In the genomic region with DNA sequence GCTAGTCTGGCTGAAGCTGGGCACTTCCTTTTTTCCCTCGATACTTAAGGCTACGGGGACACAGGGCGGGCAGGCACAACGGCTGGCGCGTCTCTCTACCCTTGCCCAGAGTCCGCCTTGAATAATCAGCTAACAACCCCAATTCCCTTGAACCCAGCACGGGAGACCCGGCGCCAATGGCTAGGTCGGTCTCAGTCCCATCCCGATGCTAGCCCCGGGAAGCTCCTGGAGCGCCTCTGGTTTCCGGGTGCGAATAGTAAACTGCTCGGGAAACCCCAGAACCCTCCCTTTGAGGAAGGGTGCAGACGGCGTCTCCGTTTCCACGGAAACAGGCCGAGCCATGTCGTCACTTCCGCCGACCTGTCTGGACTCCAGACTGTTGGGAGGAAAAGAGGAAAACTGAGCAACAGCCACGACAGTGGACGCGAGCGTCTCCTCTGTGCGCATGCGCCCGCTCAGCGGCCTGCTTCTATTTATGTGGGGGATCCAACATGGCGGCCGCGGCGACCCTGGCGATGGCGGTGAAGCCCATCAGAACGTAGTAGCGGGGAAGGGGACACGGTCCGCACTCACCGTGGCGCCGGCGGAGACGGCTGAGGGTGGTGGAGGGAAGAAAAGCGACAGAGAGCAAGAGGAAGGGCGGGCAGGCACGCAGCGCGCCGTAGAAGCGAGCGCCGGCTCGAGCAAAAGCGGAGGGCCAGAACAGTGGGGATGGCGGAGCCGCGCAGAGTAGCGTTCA, we compare ENCODE assay signal across 8 cellular contexts. TPM values are rescaled to one million over a fixed set of nuclear protein-coding genes. Genes with fewer than 3 reads are reported as not detected.
DNase-seq lines count a peak whose midpoint lies in the region; ATAC-seq and TF ChIP-seq lines count a peak whose summit lies in the region.

A gene (plus strand): TSS at position 464 of the 739 bp plus-strand sequence. CDS start 248 bp downstream, at position 712.

- H3K27ac Mint-ChIP-seq in activated T-helper 1 cell treated with anti-CD3 and anti-CD28 coated beads, Interleukin-12 subunit alpha, Interleukin-12 subunit beta, Interleukin-2, Interleukin-4 antibody, amounts not matched to agents 30 ng/mL and 10 ng/mL and 1 ng/mL, durations not matched to agents 14 hours and 24 hours and 36 hours, result peak within 1 kb of the TSS; percentile 97
- H3K27ac Mint-ChIP-seq in naive thymus-derived CD4-positive, alpha-beta T cell, result peak within 1 kb of the TSS; percentile 93 to 98 (median 96)
- peak within 1 kb of the TSS; percentile 95 for H3K27ac Mint-ChIP-seq in stimulated activated naive B cell treated with anti-CD40 and anti-IgM and Interleukin-4, amounts not matched to agents 10 μg/mL and 1 μg/mL and 100 μg/mL, for 72 hours

- peak within 1 kb of the TSS; percentile 89 to 98 for H3K4me3 ChIP-seq in DND-41 (ENCODE audit: low read depth in 1 of 2, low read length in 2 of 2)
- H3K4me3 ChIP-seq in GM23248, result peak within 1 kb of the TSS; percentile 91
- peak within 1 kb of the TSS; percentile 83 to 99 (median 90) for H3K4me3 ChIP-seq in fibroblast of lung (replicated peaks in 1 of 4; ENCODE audit: control extremely low read depth in 1 of 4, insufficient read depth in 1 of 4, low read depth in 3 of 4, low read length in 4 of 4)
- H3K4me3 ChIP-seq in naive thymus-derived CD4-positive, alpha-beta T cell (ENCODE audit: low read length), result peak within 1 kb of the TSS; percentile 77

- TF ChIP-seq CTCF in DND-41 (IDR thresholded peaks at IDR 0.05; ENCODE audit: borderline replicate concordance, extremely low read depth, low read length, poor library complexity, severe bottlenecking) (no peak), fibroblast of lung (conservative IDR thresholded peaks at IDR 0.05 in 1 of 2, IDR thresholded peaks at IDR 0.05 in 1 of 2; ENCODE audit: low read depth in 1 of 2, low read length in 2 of 2) (no peak)

- CTCF ChIA-PET in naive thymus-derived CD4-positive, alpha-beta T cell (lab: Charles Lee), result no interaction called here

- peak; percentile 90 for ATAC-seq in DND-41 (ENCODE audit: insufficient read depth, low read depth)
- peak; percentile 86 for ATAC-seq in naive thymus-derived CD4-positive, alpha-beta T cell
- peak; percentile 96 for ATAC-seq in stimulated activated naive B cell treated with anti-CD40 and anti-IgM and Interleukin-4, amounts not matched to agents 10 μg/mL and 1 μg/mL and 100 μg/mL, for 72 hours (replicated peaks)

- POLR2A ChIA-PET in naive thymus-derived CD4-positive, alpha-beta T cell (lab: Charles Lee), result interaction anchor here (1.4 to 2.9 kb wide), 3 partner anchors 97 to 183 kb away, joined by 4 to 10 read pairs (median 5); a partner anchor contains a TSS

- H3K79me2 ChIP-seq in DND-41 (ENCODE audit: insufficient read depth, low read length) (peaks cover 47% of the 10 kb centered on the region), GM23248 (ENCODE audit: insufficient read depth) (peaks cover 39% of the 10 kb centered on the region), fibroblast of lung (ENCODE audit: control insufficient read depth, insufficient read depth, low read length) (peaks cover 22% of the 10 kb centered on the region)

- DNase-seq in DND-41 (peak; percentile 95), GM23248 (peak; percentile 97), Kasumi-1 (lab: John Stamatoyannopoulos, UW) (peak; percentile 93 to 95), RPMI7951 (ENCODE audit: low read depth) (peak; percentile 97), fibroblast of lung (ENCODE audit: low read depth in 2 of 2) (peak; percentile 95 to 97)
- DNase-seq in activated T-helper 1 cell treated with anti-CD3 and anti-CD28 coated beads, Interleukin-12 subunit alpha, Interleukin-12 subunit beta, Interleukin-2, Interleukin-4 antibody, amounts not matched to agents 30 ng/mL and 10 ng/mL and 1 ng/mL, durations not matched to agents 14 hours and 24 hours and 36 hours (ENCODE audit: low spot score), result peak; percentile 89
- peak; percentile 68 to 91 (median 76) for DNase-seq in naive thymus-derived CD4-positive, alpha-beta T cell
- DNase-seq in stimulated activated naive B cell treated with anti-CD40 and anti-IgM and Interleukin-4, amounts not matched to agents 10 μg/mL and 1 μg/mL and 100 μg/mL, for 72 hours, result peak; percentile 96

- H3K9ac ChIP-seq in DND-41 (ENCODE audit: low read depth, low read length), result peak within 1 kb of the TSS; percentile 97
- peak within 1 kb of the TSS; percentile 94 for H3K9ac ChIP-seq in GM23248
- peak within 1 kb of the TSS; percentile 86 for H3K9ac ChIP-seq in fibroblast of lung (ENCODE audit: insufficient read depth, low read length)

- H3K27me3 ChIP-seq in DND-41 (ENCODE audit: insufficient read depth, low read length, poor library complexity) (no peaks in the 10 kb centered on the region), GM23248 (replicated peaks; ENCODE audit: insufficient read depth) (no peaks in the 10 kb centered on the region), fibroblast of lung (ENCODE audit: control insufficient read depth, insufficient read depth, low read length) (no peaks in the 10 kb centered on the region)
- no peaks in the 10 kb centered on the region for H3K27me3 ChIP-seq in naive thymus-derived CD4-positive, alpha-beta T cell (ENCODE audit: control insufficient read depth in 2 of 2, insufficient read depth in 2 of 2, low read length in 2 of 2)

- H3K4me3 Mint-ChIP-seq in activated T-helper 1 cell treated with anti-CD3 and anti-CD28 coated beads, Interleukin-12 subunit alpha, Interleukin-12 subunit beta, Interleukin-2, Interleukin-4 antibody, amounts not matched to agents 30 ng/mL and 10 ng/mL and 1 ng/mL, durations not matched to agents 14 hours and 24 hours and 36 hours, result peak within 1 kb of the TSS; percentile 100
- peak within 1 kb of the TSS; percentile 96 to 100 (median 99) for H3K4me3 Mint-ChIP-seq in naive thymus-derived CD4-positive, alpha-beta T cell
- H3K4me3 Mint-ChIP-seq in stimulated activated naive B cell treated with anti-CD40 and anti-IgM and Interleukin-4, amounts not matched to agents 10 μg/mL and 1 μg/mL and 100 μg/mL, for 72 hours, result peak within 1 kb of the TSS; percentile 92 to 97

- H4K20me1 ChIP-seq in DND-41 (ENCODE audit: insufficient read depth, low read length) (peaks cover 5% of the 10 kb centered on the region), GM23248 (ENCODE audit: insufficient read depth) (no peaks in the 10 kb centered on the region), fibroblast of lung (ENCODE audit: control insufficient read depth, extremely low read depth, insufficient read depth, low read length) (no peaks in the 10 kb centered on the region)

- no peaks in the 10 kb centered on the region for H3K9me2 ChIP-seq in GM23248 (ENCODE audit: insufficient read depth)

- H2AFZ ChIP-seq in DND-41 (ENCODE audit: low read depth, low read length) (peak within 1 kb of the TSS; percentile 99), GM23248 (peak within 1 kb of the TSS; percentile 93), fibroblast of lung (ENCODE audit: low read length) (peak within 1 kb of the TSS; percentile 97)

- peaks cover 36% of the 10 kb centered on the region for H3K4me1 ChIP-seq in DND-41 (ENCODE audit: insufficient read depth, low read length)
- peaks cover 8% of the 10 kb centered on the region; the same call in 1 of the 2 replicates for H3K4me1 ChIP-seq in GM23248 (ENCODE audit: insufficient read depth)
- no peaks in the 10 kb centered on the region for H3K4me1 ChIP-seq in fibroblast of lung (ENCODE audit: control insufficient read depth, extremely low read depth, insufficient read depth, low read length)
- no peaks in the 10 kb centered on the region for H3K4me1 ChIP-seq in naive thymus-derived CD4-positive, alpha-beta T cell (ENCODE audit: control insufficient read depth in 2 of 2, insufficient read depth in 2 of 2, low read length in 2 of 2)

- WGBS in GM23248 (ENCODE audit: low coverage in 1 of 2, low lambda C conversion rate in 2 of 2, missing lambda C conversion rate in 2 of 2), 2 experiments, result 1 to 2% methylated on average over 63 of the region's 63 CpGs

- H3K27ac ChIP-seq in DND-41 (ENCODE audit: low read length), result peak within 1 kb of the TSS; percentile 83
- peak within 1 kb of the TSS; percentile 85 for H3K27ac ChIP-seq in GM23248
- peak within 1 kb of the TSS; percentile 90 for H3K27ac ChIP-seq in fibroblast of lung (ENCODE audit: insufficient read depth, low read length)
- peak within 1 kb of the TSS; percentile 85 for H3K27ac ChIP-seq in naive thymus-derived CD4-positive, alpha-beta T cell (ENCODE audit: low read depth, low read length)

- peaks cover 27% of the 10 kb centered on the region for H3K27me3 Mint-ChIP-seq in activated T-helper 1 cell treated with anti-CD3 and anti-CD28 coated beads, Interleukin-12 subunit alpha, Interleukin-12 subunit beta, Interleukin-2, Interleukin-4 antibody, amounts not matched to agents 30 ng/mL and 10 ng/mL and 1 ng/mL, durations not matched to agents 14 hours and 24 hours and 36 hours (ENCODE audit: insufficient read depth)
- H3K27me3 Mint-ChIP-seq in naive thymus-derived CD4-positive, alpha-beta T cell, result peaks cover 0 to 36% (median 5%) of the 10 kb centered on the region in 5 donors
- no peaks in the 10 kb centered on the region for H3K27me3 Mint-ChIP-seq in stimulated activated naive B cell treated with anti-CD40 and anti-IgM and Interleukin-4, amounts not matched to agents 10 μg/mL and 1 μg/mL and 100 μg/mL, for 72 hours

- H3K36me3 ChIP-seq in DND-41 (ENCODE audit: insufficient read depth, low read length) (no peaks in the 10 kb centered on the region; the same call in 1 of the 2 replicates), GM23248 (ENCODE audit: low read depth) (no peaks in the 10 kb centered on the region; the same call in 1 of the 2 replicates), fibroblast of lung (ENCODE audit: control insufficient read depth, insufficient read depth, low read length) (no peaks in the 10 kb centered on the region)
- H3K36me3 ChIP-seq in naive thymus-derived CD4-positive, alpha-beta T cell (ENCODE audit: control insufficient read depth in 2 of 3, insufficient read depth in 3 of 3, low read length in 3 of 3), result peaks cover 0 to 6% (median 0%) of the 10 kb centered on the region in 3 experiments

- H3K9me3 ChIP-seq in DND-41 (ENCODE audit: insufficient read depth, low read length, severe bottlenecking), result no peaks in the 10 kb centered on the region
- H3K9me3 ChIP-seq in GM23248 (ENCODE audit: low read depth), result no peaks in the 10 kb centered on the region
- no peaks in the 10 kb centered on the region for H3K9me3 ChIP-seq in fibroblast of lung (ENCODE audit: control insufficient read depth, insufficient read depth, low read depth, low read length)
- H3K9me3 ChIP-seq in naive thymus-derived CD4-positive, alpha-beta T cell (ENCODE audit: control insufficient read depth in 2 of 3, low read length in 3 of 3), result no peaks in the 10 kb centered on the region

- peaks cover 4% of the 10 kb centered on the region for H3K36me3 Mint-ChIP-seq in activated T-helper 1 cell treated with anti-CD3 and anti-CD28 coated beads, Interleukin-12 subunit alpha, Interleukin-12 subunit beta, Interleukin-2, Interleukin-4 antibody, amounts not matched to agents 30 ng/mL and 10 ng/mL and 1 ng/mL, durations not matched to agents 14 hours and 24 hours and 36 hours (ENCODE audit: low read depth)
- H3K36me3 Mint-ChIP-seq in naive thymus-derived CD4-positive, alpha-beta T cell, result peaks cover 0 to 4% (median 0%) of the 10 kb centered on the region in 5 donors
- H3K36me3 Mint-ChIP-seq in stimulated activated naive B cell treated with anti-CD40 and anti-IgM and Interleukin-4, amounts not matched to agents 10 μg/mL and 1 μg/mL and 100 μg/mL, for 72 hours, result peaks cover 3 to 8% of the 10 kb centered on the region in 2 donors

- H3K4me2 ChIP-seq in DND-41 (ENCODE audit: insufficient read depth, low read length) (peak within 1 kb of the TSS; percentile 99), GM23248 (ENCODE audit: unreplicated experiment) (peak within 1 kb of the TSS; percentile 95), fibroblast of lung (ENCODE audit: extremely low read depth, insufficient read depth, low read length) (peak within 1 kb of the TSS; percentile 92)

- no peaks in the 10 kb centered on the region for H3K9me3 Mint-ChIP-seq in activated T-helper 1 cell treated with anti-CD3 and anti-CD28 coated beads, Interleukin-12 subunit alpha, Interleukin-12 subunit beta, Interleukin-2, Interleukin-4 antibody, amounts not matched to agents 30 ng/mL and 10 ng/mL and 1 ng/mL, durations not matched to agents 14 hours and 24 hours and 36 hours
- H3K9me3 Mint-ChIP-seq in naive thymus-derived CD4-positive, alpha-beta T cell, result no peaks in the 10 kb centered on the region
- H3K9me3 Mint-ChIP-seq in stimulated activated naive B cell treated with anti-CD40 and anti-IgM and Interleukin-4, amounts not matched to agents 10 μg/mL and 1 μg/mL and 100 μg/mL, for 72 hours, result no peaks in the 10 kb centered on the region

- H3K4me1 Mint-ChIP-seq in activated T-helper 1 cell treated with anti-CD3 and anti-CD28 coated beads, Interleukin-12 subunit alpha, Interleukin-12 subunit beta, Interleukin-2, Interleukin-4 antibody, amounts not matched to agents 30 ng/mL and 10 ng/mL and 1 ng/mL, durations not matched to agents 14 hours and 24 hours and 36 hours (ENCODE audit: low read depth), result peaks cover 32% of the 10 kb centered on the region
- H3K4me1 Mint-ChIP-seq in naive thymus-derived CD4-positive, alpha-beta T cell, result peaks cover 24 to 33% (median 29%) of the 10 kb centered on the region in 7 donors
- H3K4me1 Mint-ChIP-seq in stimulated activated naive B cell treated with anti-CD40 and anti-IgM and Interleukin-4, amounts not matched to agents 10 μg/mL and 1 μg/mL and 100 μg/mL, for 72 hours, result peaks cover 13 to 14% of the 10 kb centered on the region in 2 donors

- H3F3A ChIP-seq in GM23248 (ENCODE audit: insufficient read depth), result peaks cover 38% of the 10 kb centered on the region

- intact Hi-C loops in activated T-helper 1 cell treated with anti-CD3 and anti-CD28 coated beads, Interleukin-12 subunit alpha, Interleukin-12 subunit beta, Interleukin-2, Interleukin-4 antibody, amounts not matched to agents 30 ng/mL and 10 ng/mL and 1 ng/mL, durations not matched to agents 14 hours and 24 hours and 36 hours (cut with micrococcal nuclease), result loop anchor here (1.0 to 2.0 kb wide), 6 partner anchors 98 to 344 kb away; a partner anchor contains a TSS
- intact Hi-C loops in naive thymus-derived CD4-positive, alpha-beta T cell (cut with micrococcal nuclease), result loop anchor here (1.0 to 10.0 kb wide), 17 partner anchors 98 to 1784 kb away; a partner anchor contains a TSS

- in situ Hi-C loops in GM23248 (cut with MboI), result no loop called here

RNA-seq across cellular contexts. Expression of the gene that starts here (rescaled TPM):
- 3.2 and 3.8 TPM in 2 replicates for total RNA-seq in GM23248 (2014; rRNA removed; shearing (Covaris generic))
- polyA plus RNA-seq in GM23248 (2016; fragmentation: Nextera tagmentation; extraction: Ambion mirVana), result 1.0 and 1.2 TPM in 2 replicates
- 3.5 and 3.6 TPM in 2 replicates for total RNA-seq in RPMI7951 (2014; rRNA removed; shearing (Covaris generic))
- 14.7 and 15.6 TPM in 2 replicates for total RNA-seq in activated T-helper 1 cell treated with anti-CD3 and anti-CD28 coated beads, Interleukin-12 subunit alpha, Interleukin-12 subunit beta, Interleukin-2, Interleukin-4 antibody, amounts not matched to agents 30 ng/mL and 10 ng/mL and 1 ng/mL, durations not matched to agents 14 hours and 24 hours and 36 hours
- 4.1 and 5.9 TPM in 2 replicates for total RNA-seq in fibroblast of lung
- 2.2 and 2.3 TPM in 2 replicates for polyA plus RNA-seq in fibroblast of lung
- polyA plus RNA-seq in fibroblast of lung (2012), result 1.2 and 1.4 TPM in 2 replicates
- polyA minus RNA-seq in fibroblast of lung (ENCODE audit: low replicate concordance), result 1.4 and 2.4 TPM in 2 replicates
- total RNA-seq in naive thymus-derived CD4-positive, alpha-beta T cell, result 10 to 100 TPM; 16.2 to 31.2 (median 20.5) TPM
- polyA plus RNA-seq in naive thymus-derived CD4-positive, alpha-beta T cell, result 1 to 10 TPM; 1.1 to 2.7 TPM

Comparison
In these comparisons a context has a peak if more than half of its experiments do, and no peak if none do; other contexts are left out.
1. Peak in every context shown above with its lines: DNase-seq, ATAC-seq, H3K4me3 ChIP-seq and H3K27ac ChIP-seq.